ENCODE assay signal across 14 cellular contexts in the genomic region with DNA sequence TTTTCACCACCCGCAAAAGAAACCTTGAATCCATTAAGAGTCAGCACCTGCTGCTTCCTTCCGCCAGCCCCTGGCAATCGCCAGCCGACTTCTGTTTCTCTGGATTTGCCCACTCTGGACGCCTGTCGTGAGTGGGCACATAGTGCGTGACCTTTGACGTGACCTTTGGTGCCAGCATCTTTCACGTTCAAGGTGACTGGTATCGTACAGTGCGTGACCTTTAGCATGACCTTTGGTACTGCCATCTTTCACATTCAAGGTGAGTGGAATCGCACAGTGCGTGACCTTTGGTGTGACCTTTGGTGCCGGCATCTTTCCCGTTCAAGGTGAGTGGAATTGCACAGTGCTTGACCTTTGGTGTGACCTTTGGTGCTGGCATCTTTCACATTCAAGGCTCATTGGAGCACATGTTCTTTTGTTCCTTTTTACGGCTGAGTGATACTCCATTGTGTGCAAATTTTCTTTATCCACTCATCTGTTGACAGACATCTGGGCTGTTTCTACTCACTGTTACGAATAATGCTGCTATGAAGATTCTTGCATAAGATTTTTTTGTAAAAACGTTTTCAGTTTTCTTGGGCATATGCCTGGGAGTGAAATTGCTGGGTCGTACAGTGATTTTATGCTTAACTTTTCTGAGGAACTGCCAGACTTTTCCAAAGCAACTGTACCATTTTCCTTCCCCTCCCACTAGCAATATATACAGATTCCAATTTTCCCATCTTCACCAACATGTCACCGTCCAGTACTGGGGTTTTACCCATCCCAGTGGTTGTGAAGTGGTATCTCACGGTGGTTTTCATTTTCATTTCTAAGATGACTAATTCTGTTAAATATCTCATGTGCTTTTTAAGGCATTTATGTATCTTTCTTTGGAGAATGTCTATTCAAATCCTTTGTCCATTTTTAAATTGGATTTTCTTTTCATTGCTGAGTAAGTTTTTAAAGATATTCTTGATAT.
"Had no signal": no experiment of that assay in that cellular context is flagged by ENCODE, and none has a peak within 500 bp of the region (broad histone marks: within the 10 kb centered on the region; RNA-seq: fewer than 3 reads in every experiment).

No MANE protein-coding gene starts in this region.

- H3K27ac Mint-ChIP-seq: activated naive CD8-positive, alpha-beta T cell treated with anti-CD3 and anti-CD28 coated beads, Interleukin-2, amount 10 ng/mL, durations not matched to agents 7 days and 5 days; dendritic cell treated with granulocyte-macrophage colony-stimulating factor and Interleukin-4, amounts not matched to agents 40 ng/mL and 50 ng/mL, for 4 days; nephron had no signal

- H3K36me3 Mint-ChIP-seq: activated naive CD8-positive, alpha-beta T cell treated with anti-CD3 and anti-CD28 coated beads, Interleukin-2, amount 10 ng/mL, durations not matched to agents 7 days and 5 days had no signal

- H3K36me3 ChIP-seq: tibial artery, uterus had no signal

- H3K9me3 Mint-ChIP-seq: activated naive CD8-positive, alpha-beta T cell treated with anti-CD3 and anti-CD28 coated beads, Interleukin-2, amount 10 ng/mL, durations not matched to agents 7 days and 5 days; activated T-cell treated with anti-CD3 and anti-CD28 coated beads, Interleukin-2, amount 50 U/mL, for 4 hours; dendritic cell treated with granulocyte-macrophage colony-stimulating factor and Interleukin-4, amounts not matched to agents 40 ng/mL and 50 ng/mL, for 4 days; nephron had no signal

- H3K4me1 ChIP-seq: uterus had no signal

- H3K9me3 ChIP-seq: tibial artery, uterus had no signal

- H3K27me3 ChIP-seq: hepatocyte, tibial artery, uterus had no signal

- H3K27ac ChIP-seq: SK-N-MC, tibial artery, uterus had no signal

- H3K4me3 ChIP-seq: hepatocyte, SK-N-MC, tibial artery, uterus had no signal

- ATAC-seq: activated T-cell treated with anti-CD3 and anti-CD28 coated beads, Interleukin-2, amount 50 U/mL, for 4 hours; left lobe of liver had no signal

- DNase-seq: activated CD4-positive, alpha-beta T cell treated with anti-CD3 and anti-CD28 coated beads, Interleukin-2, amount 50 U/mL, for 4 hours; activated naive CD8-positive, alpha-beta T cell treated with anti-CD3 and anti-CD28 coated beads, Interleukin-2, amount 10 ng/mL, durations not matched to agents 7 days and 5 days; activated T-cell treated with anti-CD3 and anti-CD28 coated beads, Interleukin-2, amount 50 U/mL, for 4 hours; effector memory CD4-positive, alpha-beta T cell; mammary epithelial cell; stimulated activated CD4-positive, alpha-beta T cell treated with anti-CD3 and anti-CD28 coated beads, Interleukin-12 subunit alpha, Interleukin-12 subunit beta, amount 100 ng/mL, for 4 hours; stimulated activated CD4-positive, alpha-beta T cell treated with anti-CD3 and anti-CD28 coated beads, Interleukin-2, amount 100 ng/mL, for 24 hours; uterus had no signal

- H3K4me3 Mint-ChIP-seq: activated naive CD8-positive, alpha-beta T cell treated with anti-CD3 and anti-CD28 coated beads, Interleukin-2, amount 10 ng/mL, durations not matched to agents 7 days and 5 days; activated T-cell treated with anti-CD3 and anti-CD28 coated beads, Interleukin-2, amount 50 U/mL, for 4 hours; dendritic cell treated with granulocyte-macrophage colony-stimulating factor and Interleukin-4, amounts not matched to agents 40 ng/mL and 50 ng/mL, for 4 days; nephron had no signal

- H3K4me1 Mint-ChIP-seq: activated naive CD8-positive, alpha-beta T cell treated with anti-CD3 and anti-CD28 coated beads, Interleukin-2, amount 10 ng/mL, durations not matched to agents 7 days and 5 days had no signal
